7 cellular contexts compared by ENCODE assay signal in genomic region chr7:156540619-156541165, GRCh38.
"Had no signal": no experiment of that assay in that cellular context is flagged by ENCODE, and none has a peak within 500 bp of the region (broad histone marks: within the 10 kb centered on the region; RNA-seq: fewer than 3 reads in every experiment).

No MANE protein-coding gene starts in this region.

- ATAC-seq: HCT116, HepG2 had no signal

- DNase-seq: GM23248, GOT3, H7, HFFc6, KBM-7 had no signal
